9 cellular contexts compared by ENCODE assay signal in genomic region chr5:74625742-74626241, GRCh38. TPM values are rescaled to one million over a fixed set of nuclear protein-coding genes. Genes with fewer than 3 reads are reported as not detected.
DNase-seq lines count a peak whose midpoint lies in the region; ATAC-seq and TF ChIP-seq lines count a peak whose summit lies in the region.
"Had no signal": no experiment of that assay in that cellular context is flagged by ENCODE, and none has a peak within 500 bp of the region (broad histone marks: within the 10 kb centered on the region; RNA-seq: fewer than 3 reads in every experiment).

No MANE protein-coding gene starts in this region.

- H3K27ac ChIP-seq in SJSA1, result no peak overlapping the region
- no peak overlapping the region for H3K27ac ChIP-seq in stomach
- H3K27ac ChIP-seq in effector memory CD4-positive, alpha-beta T cell (ENCODE audit: insufficient read depth, low read length, poor library complexity, severe bottlenecking), result no peak overlapping the region

- H3K4me3 ChIP-seq in SJSA1 (no peak overlapping the region), stomach (no peak overlapping the region)
- H3K4me3 ChIP-seq in effector memory CD4-positive, alpha-beta T cell (ENCODE audit: insufficient read depth, low read depth, low read length, poor library complexity, severe bottlenecking), result no peak overlapping the region

- peak; percentile 10 to 15 for ATAC-seq in left cardiac atrium
- no peak for ATAC-seq in HG03135 (IDR thresholded peaks at IDR 0.05; ENCODE audit: unreplicated experiment)

- H3K9me3 ChIP-seq in SJSA1 (replicated peaks) (no peaks in the 10 kb centered on the region), stomach (no peaks in the 10 kb centered on the region)
- no peaks in the 10 kb centered on the region for H3K9me3 ChIP-seq in effector memory CD4-positive, alpha-beta T cell (ENCODE audit: control insufficient read depth, low read length)

- no peak for DNase-seq in left cardiac atrium
- no peak for DNase-seq in cardiac septum (ENCODE audit: low spot score)
- DNase-seq in SJSA1 (ENCODE audit: low read depth in 1 of 2, low spot score in 2 of 2), result peak; percentile 50 to 53
- peak; percentile 58 for DNase-seq in foreskin melanocyte
- peak; percentile 52 for DNase-seq in stomach
- DNase-seq in effector memory CD4-positive, alpha-beta T cell, result no peak
- no peak for DNase-seq in SKM-1 (lab: John Stamatoyannopoulos, UW; ENCODE audit: unreplicated experiment)
- DNase-seq: NCI-H187 treated with DMSO at 0.1 percent for 48 hours had no signal

- H3K36me3 ChIP-seq in SJSA1 (peaks cover 34% of the 10 kb centered on the region), stomach (peaks cover 9 to 28% (median 16%) of the 10 kb centered on the region in 4 donors)
- no peaks in the 10 kb centered on the region for H3K36me3 ChIP-seq in effector memory CD4-positive, alpha-beta T cell (ENCODE audit: control insufficient read depth, insufficient read depth, low read length)

- TF ChIP-seq POLR2A in stomach (IDR thresholded peaks at IDR 0.05), result no peak

- peaks cover 33% of the 10 kb centered on the region for H3K4me1 ChIP-seq in SJSA1 (replicated peaks)
- H3K4me1 ChIP-seq in stomach, result peaks cover 4 to 37% (median 9%) of the 10 kb centered on the region in 4 donors
- H3K4me1 ChIP-seq in effector memory CD4-positive, alpha-beta T cell (ENCODE audit: control insufficient read depth, insufficient read depth, low read length, poor library complexity, severe bottlenecking), result no peaks in the 10 kb centered on the region

- TF ChIP-seq EP300 in stomach (IDR thresholded peaks at IDR 0.05), result no peak

- 35 to 59% (median 39%) methylated on average over 5 of the region's 5 CpGs for WGBS in stomach, 5 donors

- TF ChIP-seq CTCF in stomach (IDR thresholded peaks at IDR 0.05), result no peak

- intact Hi-C loops in left cardiac atrium (cut with DNase I), result no loop called here
- intact Hi-C loops in cardiac septum (cut with DNase I), result no loop called here
- intact Hi-C loops in stomach (cut with DNase I; ENCODE audit: low total_unique reads), result no loop called here

- H3K27me3 ChIP-seq in SJSA1 (replicated peaks), result no peaks in the 10 kb centered on the region
- peaks cover 0 to 4% (median 0%) of the 10 kb centered on the region in 3 donors for H3K27me3 ChIP-seq in stomach
- peaks cover 6% of the 10 kb centered on the region for H3K27me3 ChIP-seq in effector memory CD4-positive, alpha-beta T cell (replicated peaks; ENCODE audit: control insufficient read depth, insufficient read depth, low read length, poor library complexity, severe bottlenecking)

RNA-seq across cellular contexts. Expression of gene ENC1, which starts 14.7 kb away (rescaled TPM):
- 10 to 100 TPM in 1 of 2 donors, 1 to 10 TPM in 1; 5.5 to 12.0 TPM for total RNA-seq in left cardiac atrium
- 6.6 TPM for total RNA-seq in cardiac septum
- 31.3 and 34.0 TPM in 2 replicates for total RNA-seq in SJSA1 (2014; rRNA removed; shearing (Covaris generic))
- total RNA-seq in stomach, result 100 to 1,000 TPM in 1 of 5 donors, 10 to 100 TPM in 2, 1 to 10 TPM in 2; 3.5 to 136 (median 57.5) TPM
- 10 to 100 TPM in 1 of 3 donors, 1 to 10 TPM in 2; 6.4 to 18.0 (median 7.7) TPM for polyA plus RNA-seq in stomach

RNA-seq across cellular contexts. Expression of gene HEXB, which starts 59.2 kb away (rescaled TPM):
- 10 to 100 TPM; 80.1 to 84.2 TPM for total RNA-seq in left cardiac atrium
- 90.6 TPM for total RNA-seq in cardiac septum
- total RNA-seq in SJSA1 (2014; rRNA removed; shearing (Covaris generic)), result 301 and 394 TPM in 2 replicates
- 100 to 1,000 TPM in 2 of 5 donors, 10 to 100 TPM in 3; 25.7 to 664 (median 94.0) TPM for total RNA-seq in stomach
- 10 to 100 TPM; 43.7 to 86.9 (median 69.3) TPM for polyA plus RNA-seq in stomach

Comparison
In these comparisons a context has a peak if more than half of its experiments do, and no peak if none do; other contexts are left out.
1. DNase-seq: peak in SJSA1 (2 of 2), foreskin melanocyte (single experiment) and stomach (single experiment); none in left cardiac atrium (single experiment), cardiac septum (single experiment), effector memory CD4-positive, alpha-beta T cell (0 of 3) and SKM-1 (single experiment).